In genomic region chr17:72076678-72077030, GRCh38 we compare ENCODE assay signal across 14 cellular contexts. TPM values are rescaled to one million over a fixed set of nuclear protein-coding genes. Genes with fewer than 3 reads are reported as not detected.
DNase-seq lines count a peak whose midpoint lies in the region; ATAC-seq and TF ChIP-seq lines count a peak whose summit lies in the region.
"Had no signal": no experiment of that assay in that cellular context is flagged by ENCODE, and none has a peak within 500 bp of the region (broad histone marks: within the 10 kb centered on the region; RNA-seq: fewer than 3 reads in every experiment).

No MANE protein-coding gene starts in this region.

- H2BK5ac ChIP-seq in mesendoderm (ENCODE audit: low read length) = no peak overlapping the region

- H3K9me3 Mint-ChIP-seq in endodermal cell (no peaks in the 10 kb centered on the region), HFFc6 (0 out of 2 replicates have a peak, but pooled peaks cover 4% of the 10 kb centered on the region)
- H3K9me3 Mint-ChIP-seq: GM23338 had no signal

- H3K4ac ChIP-seq in mesendoderm (ENCODE audit: low read depth, low read length) = no peak overlapping the region

- H3K36me3 ChIP-seq in BLaER1 treated with 17β-estradiol and CSF1 and Interleukin-3, amounts not matched to agents 10 nM and 100 nM = no peaks in the 10 kb centered on the region
- no peaks in the 10 kb centered on the region for H3K36me3 ChIP-seq in endodermal cell (ENCODE audit: control insufficient read depth, insufficient read depth, low read length)
- H3K36me3 ChIP-seq in mesendoderm (ENCODE audit: control insufficient read depth, insufficient read depth, low read length) = no peaks in the 10 kb centered on the region
- no peaks in the 10 kb centered on the region for H3K36me3 ChIP-seq in SJCRH30

- no peak overlapping the region for H3K9ac ChIP-seq in BLaER1 treated with 17β-estradiol and CSF1 and Interleukin-3, amounts not matched to agents 10 nM and 100 nM
- H3K9ac ChIP-seq in endodermal cell (ENCODE audit: extremely low read depth, low read length, poor library complexity, severe bottlenecking) (no peak overlapping the region), mesendoderm (ENCODE audit: low read length) (no peak overlapping the region)

- H3K27ac ChIP-seq in BLaER1 treated with 17β-estradiol and CSF1 and Interleukin-3, amounts not matched to agents 10 nM and 100 nM = no peak overlapping the region
- no peak overlapping the region for H3K27ac ChIP-seq in endodermal cell (ENCODE audit: low read depth, low read length)
- no peak overlapping the region for H3K27ac ChIP-seq in mesendoderm (ENCODE audit: low read depth, low read length)
- H3K27ac ChIP-seq in SJCRH30 = no peak overlapping the region
- H3K27ac ChIP-seq: C4-2B had no signal

- no peak overlapping the region for H3K18ac ChIP-seq in mesendoderm (ENCODE audit: low read length)

- H4K5ac ChIP-seq in mesendoderm (ENCODE audit: low read length) = no peak overlapping the region

- H3K27me3 Mint-ChIP-seq in endodermal cell (ENCODE audit: insufficient read depth) (peaks cover 9% of the 10 kb centered on the region), HFFc6 (ENCODE audit: insufficient read depth) (peaks cover 2% of the 10 kb centered on the region)
- H3K27me3 Mint-ChIP-seq: B cell; CD4-positive, alpha-beta T cell had no signal

- WGBS in endodermal cell (ENCODE audit: insufficient coverage in 1 of 2, insufficient read length in 1 of 2), 2 experiments = 93% methylated on average over 3 of the region's 3 CpGs; no CpG with 5 or more reads in 1 of the 2 experiments
- WGBS in mesendoderm (ENCODE audit: extremely low coverage, insufficient coverage, low lambda C conversion rate) = no CpG with 5 or more reads among the region's 3 CpGs

- no peaks in the 10 kb centered on the region for H3K27me3 ChIP-seq in BLaER1 treated with 17β-estradiol and CSF1 and Interleukin-3, amounts not matched to agents 10 nM and 100 nM
- H3K27me3 ChIP-seq in endodermal cell (ENCODE audit: control insufficient read depth, insufficient read depth, low read length, poor library complexity, severe bottlenecking) = peaks cover 6% of the 10 kb centered on the region
- no peaks in the 10 kb centered on the region for H3K27me3 ChIP-seq in mesendoderm (ENCODE audit: insufficient read depth, low read length, poor library complexity)
- no peaks in the 10 kb centered on the region for H3K27me3 ChIP-seq in SJCRH30

- H3K79me1 ChIP-seq in mesendoderm (ENCODE audit: low read length) = no peaks in the 10 kb centered on the region

- H3K23ac ChIP-seq in mesendoderm (ENCODE audit: low read length) = no peak overlapping the region

- H3K56ac ChIP-seq in mesendoderm (ENCODE audit: low read length) = no peak overlapping the region

- H3K4me1 ChIP-seq in BLaER1 treated with 17β-estradiol and CSF1 and Interleukin-3, amounts not matched to agents 10 nM and 100 nM = peaks cover 0 to 40% (median 13%) of the 10 kb centered on the region in 10 experiments; a peak in 12 of 20 replicates
- H3K4me1 ChIP-seq in endodermal cell (ENCODE audit: control insufficient read depth, insufficient read depth, low read length) (peaks cover 5% of the 10 kb centered on the region), mesendoderm (ENCODE audit: control insufficient read depth, low read depth, low read length) (peaks cover 7% of the 10 kb centered on the region), SJCRH30 (peaks cover 5% of the 10 kb centered on the region; the same call in 1 of the 2 replicates)

- no peak overlapping the region for H3K4me3 ChIP-seq in BLaER1 treated with 17β-estradiol and CSF1 and Interleukin-3, amounts not matched to agents 10 nM and 100 nM
- no peak overlapping the region for H3K4me3 ChIP-seq in endodermal cell (ENCODE audit: low read length)
- no peak overlapping the region for H3K4me3 ChIP-seq in mesendoderm (ENCODE audit: low read length)
- H3K4me3 ChIP-seq in SJCRH30 = no peak overlapping the region
- H3K4me3 ChIP-seq: GM23338 had no signal

- H3K4me1 Mint-ChIP-seq in endodermal cell = peaks cover 23% of the 10 kb centered on the region
- H3K4me1 Mint-ChIP-seq in HFFc6 (ENCODE audit: low read depth) = no peaks in the 10 kb centered on the region
- H3K4me1 Mint-ChIP-seq: B cell, GM23338 had no signal

- H2BK120ac ChIP-seq in mesendoderm (ENCODE audit: low read depth, low read length) = no peak overlapping the region

- H3K27ac Mint-ChIP-seq in endodermal cell (no peak overlapping the region), HFFc6 (no peak overlapping the region)
- H3K27ac Mint-ChIP-seq: B cell; CD4-positive, alpha-beta T cell; GM23338 had no signal

- H3K36me3 Mint-ChIP-seq in endodermal cell (ENCODE audit: low read depth) (no peaks in the 10 kb centered on the region), HFFc6 (ENCODE audit: low read depth) (no peaks in the 10 kb centered on the region)

- TF ChIP-seq CTCF in endodermal cell (conservative IDR thresholded peaks at IDR 0.05) = no peak
- no peak for TF ChIP-seq CTCF in HFFc6 (IDR thresholded peaks at IDR 0.05)

- H3K79me2 ChIP-seq in mesendoderm (ENCODE audit: control insufficient read depth, insufficient read depth, low read length) = no peaks in the 10 kb centered on the region

- H4K20me1 ChIP-seq in BLaER1 treated with 17β-estradiol and CSF1 and Interleukin-3, amounts not matched to agents 10 nM and 100 nM = no peaks in the 10 kb centered on the region

- H3K4me3 Mint-ChIP-seq in endodermal cell (peak overlapping the region; percentile 20), HFFc6 (no peak overlapping the region)
- H3K4me3 Mint-ChIP-seq: B cell; CD4-positive, alpha-beta T cell; GM23338 had no signal

- H3K9me3 ChIP-seq in BLaER1 treated with 17β-estradiol and CSF1 and Interleukin-3, amounts not matched to agents 10 nM and 100 nM (replicated peaks in 1 of 11) = no peaks in the 10 kb centered on the region
- H3K9me3 ChIP-seq in endodermal cell (ENCODE audit: control insufficient read depth, low read length) = no peaks in the 10 kb centered on the region
- no peaks in the 10 kb centered on the region for H3K9me3 ChIP-seq in SJCRH30 (replicated peaks)

- H2AK5ac ChIP-seq in mesendoderm (ENCODE audit: low read length) = peak overlapping the region; percentile 38

- DNase-seq in endodermal cell (no peak), mesendoderm (no peak), HFFc6 (no peak), SJCRH30 (no peak)
- DNase-seq: CD4-positive, alpha-beta T cell; DMS153; DMS79; GDM1; HCEC 1CT had no signal

- H2BK15ac ChIP-seq in mesendoderm (replicated peaks; ENCODE audit: low read depth) = no peak overlapping the region

- H3K4me2 ChIP-seq in BLaER1 treated with 17β-estradiol and CSF1 and Interleukin-3, amounts not matched to agents 10 nM and 100 nM = peak overlapping the region in 6 of 11 experiments; percentile 29 to 58 (median 42); a peak in 10 of 22 replicates
- no peak overlapping the region for H3K4me2 ChIP-seq in mesendoderm (ENCODE audit: low read length)
- H3K4me2 ChIP-seq: GM23338 had no signal

- no peak overlapping the region for H4K8ac ChIP-seq in mesendoderm (ENCODE audit: low read depth, low read length)

- no peak for ATAC-seq in HG03571 (IDR thresholded peaks at IDR 0.05; ENCODE audit: unreplicated experiment)

RNA-seq across cellular contexts. Expression of gene SOX9, which starts 44.2 kb away (rescaled TPM):
- total RNA-seq in endodermal cell = 1 to 10 TPM in 1 of 2 donors, under 1 TPM in 1; 0.46 to 1.3 TPM
- polyA plus RNA-seq in endodermal cell (2013, experiment 1 of 2) = 35.3 TPM
- polyA plus RNA-seq in endodermal cell (2013, experiment 2 of 2) = 32.2 TPM
- polyA plus RNA-seq in mesendoderm (2013, experiment 1 of 2) = 2.4 TPM
- 2.4 TPM for polyA plus RNA-seq in mesendoderm (2013, experiment 2 of 2)
- 1 to 10 TPM in 3 of 6 experiments, under 1 TPM in 3; 0.71 to 4.2 (median 1.00) TPM for total RNA-seq in HFFc6 (2021; fragmentation: NEBNext Ultra II Directional; extraction: Animal tissue kit (Norgen Biotek cat#: 25700))
- total RNA-seq in SJCRH30 (2014; rRNA removed; shearing (Covaris generic)) = 104 and 105 TPM in 2 replicates
- total RNA-seq: B cell; CD4-positive, alpha-beta T cell had no signal

Comparison
In these comparisons a context has a peak if more than half of its experiments do, and no peak if none do; other contexts are left out.
1. RNA of gene SOX9, which starts 44.2 kb away (total RNA-seq): 104 to 105 TPM in SJCRH30; 0.46 to 1.3 TPM in endodermal cell and 0.71 to 4.2 TPM in HFFc6; every median in the first group is over 10 times any median in the second.